In genomic region chr2:127104881-127105655, GRCh38 we compare ENCODE assay signal across 8 cellular contexts. TPM values are rescaled to one million over a fixed set of nuclear protein-coding genes. Genes with fewer than 3 reads are reported as not detected.
DNase-seq lines count a peak whose midpoint lies in the region; ATAC-seq and TF ChIP-seq lines count a peak whose summit lies in the region.

No MANE protein-coding gene starts in this region.

- peak overlapping the region; percentile 84 for H3K4me3 Mint-ChIP-seq in neural progenitor cell

- H3K27ac ChIP-seq in BLaER1 (peak overlapping the region; percentile 92), esophagus squamous epithelium (peak overlapping the region; percentile 74 to 90 (median 81)), neural progenitor cell (no peak overlapping the region)

- H3K4me3 ChIP-seq in BLaER1 (peak overlapping the region; percentile 96), esophagus squamous epithelium (peak overlapping the region; percentile 57 to 91 (median 76)), neural progenitor cell (peak overlapping the region; percentile 61)

- peaks cover 20% of the 10 kb centered on the region for H3F3A ChIP-seq in neural progenitor cell (ENCODE audit: low read depth)

- no peak overlapping the region for H2AFZ ChIP-seq in neural progenitor cell (replicated peaks)

- H3K4me1 ChIP-seq in BLaER1, result peaks cover 83% of the 10 kb centered on the region
- peaks cover 0 to 73% (median 31%) of the 10 kb centered on the region in 3 donors for H3K4me1 ChIP-seq in esophagus squamous epithelium
- peaks cover 20% of the 10 kb centered on the region for H3K4me1 ChIP-seq in neural progenitor cell

- H3K36me3 Mint-ChIP-seq in neural progenitor cell, result no peaks in the 10 kb centered on the region

- DNase-seq in NCI-H82 (lab: John Stamatoyannopoulos, UW), result peak; percentile 92
- DNase-seq in esophagus squamous epithelium (lab: John Stamatoyannopoulos, UW), result no peak
- DNase-seq in neural progenitor cell (ENCODE audit: low spot score), result peak; percentile 30
- no peak for DNase-seq in DMS153 treated with DMSO at 0.1 percent for 48 hours (lab: John Stamatoyannopoulos, UW; ENCODE audit: unreplicated experiment)
- DNase-seq in SKM-1 (lab: John Stamatoyannopoulos, UW; ENCODE audit: unreplicated experiment), result no peak
- DNase-seq in stimulated activated CD4-positive, alpha-beta T cell treated with anti-CD3 and anti-CD28 coated beads, Interleukin-2, amount 100 ng/mL, for 24 hours, result no peak

- intact Hi-C loops in esophagus squamous epithelium (cut with DNase I), result no loop called here

- peak overlapping the region; percentile 90 for H3K27ac Mint-ChIP-seq in neural progenitor cell

- 53 to 100% methylated on average over 1 to 6 of the region's 6 CpGs for WGBS in esophagus squamous epithelium, 2 donors

- H4K20me1 ChIP-seq in BLaER1, result peaks cover 54% of the 10 kb centered on the region
- H4K20me1 ChIP-seq in neural progenitor cell (ENCODE audit: low read depth), result no peaks in the 10 kb centered on the region

- no peak for ATAC-seq in GM18519 (IDR thresholded peaks at IDR 0.05; ENCODE audit: low FRiP score, unreplicated experiment)

- H3K27me3 Mint-ChIP-seq in neural progenitor cell (ENCODE audit: insufficient read depth, low read depth), result peaks cover 15% of the 10 kb centered on the region

- peaks cover 36% of the 10 kb centered on the region for H3K79me2 ChIP-seq in neural progenitor cell (ENCODE audit: low read depth)

- H3K9ac ChIP-seq in BLaER1 (peak overlapping the region; percentile 94), neural progenitor cell (no peak overlapping the region)

- TF ChIP-seq CTCF in esophagus squamous epithelium (IDR thresholded peaks at IDR 0.05) (no peak), neural progenitor cell (IDR thresholded peaks at IDR 0.05) (no peak)

- peaks cover 30% of the 10 kb centered on the region for H3K36me3 ChIP-seq in BLaER1
- no peaks in the 10 kb centered on the region for H3K36me3 ChIP-seq in esophagus squamous epithelium
- no peaks in the 10 kb centered on the region for H3K36me3 ChIP-seq in neural progenitor cell

- no peaks in the 10 kb centered on the region for H3K9me3 Mint-ChIP-seq in neural progenitor cell

- no peaks in the 10 kb centered on the region for H3K27me3 ChIP-seq in BLaER1
- peaks cover 0 to 11% (median 0%) of the 10 kb centered on the region in 4 donors for H3K27me3 ChIP-seq in esophagus squamous epithelium
- peaks cover 3% of the 10 kb centered on the region for H3K27me3 ChIP-seq in neural progenitor cell

- peak overlapping the region; percentile 100 for H3K4me2 ChIP-seq in BLaER1
- peak overlapping the region; percentile 93 for H3K4me2 ChIP-seq in neural progenitor cell

- no peaks in the 10 kb centered on the region for H3K9me3 ChIP-seq in BLaER1
- no peaks in the 10 kb centered on the region for H3K9me3 ChIP-seq in esophagus squamous epithelium
- H3K9me3 ChIP-seq in neural progenitor cell (ENCODE audit: low read depth), result no peaks in the 10 kb centered on the region

- peaks cover 25% of the 10 kb centered on the region for H3K4me1 Mint-ChIP-seq in neural progenitor cell

- no peak for TF ChIP-seq POLR2A in esophagus squamous epithelium (IDR thresholded peaks at IDR 0.05)

RNA-seq across cellular contexts. Expression of gene BIN1, which starts 1.9 kb away (rescaled TPM):
- total RNA-seq in esophagus squamous epithelium, result 10 to 100 TPM; 10.8 to 23.3 (median 15.5) TPM
- 26.9 and 55.9 TPM in 2 replicates for total RNA-seq in neural progenitor cell (ENCODE audit: low replicate concordance)

Comparison
In these comparisons a context has a peak if more than half of its experiments do, and no peak if none do; other contexts are left out.
1. DNase-seq: peak in NCI-H82 (single experiment) and neural progenitor cell (single experiment); none in esophagus squamous epithelium (single experiment), DMS153 treated with DMSO at 0.1 percent for 48 hours (single experiment), SKM-1 (single experiment) and stimulated activated CD4-positive, alpha-beta T cell treated with anti-CD3 and anti-CD28 coated beads, Interleukin-2, amount 100 ng/mL, for 24 hours (0 of 2).
2. Peak in every context shown above with its lines, with median percentiles within 50 percentile points of each other: H3K4me3 ChIP-seq.